Comparison of ENCODE assay signal across 1 cellular context in the genomic region with DNA sequence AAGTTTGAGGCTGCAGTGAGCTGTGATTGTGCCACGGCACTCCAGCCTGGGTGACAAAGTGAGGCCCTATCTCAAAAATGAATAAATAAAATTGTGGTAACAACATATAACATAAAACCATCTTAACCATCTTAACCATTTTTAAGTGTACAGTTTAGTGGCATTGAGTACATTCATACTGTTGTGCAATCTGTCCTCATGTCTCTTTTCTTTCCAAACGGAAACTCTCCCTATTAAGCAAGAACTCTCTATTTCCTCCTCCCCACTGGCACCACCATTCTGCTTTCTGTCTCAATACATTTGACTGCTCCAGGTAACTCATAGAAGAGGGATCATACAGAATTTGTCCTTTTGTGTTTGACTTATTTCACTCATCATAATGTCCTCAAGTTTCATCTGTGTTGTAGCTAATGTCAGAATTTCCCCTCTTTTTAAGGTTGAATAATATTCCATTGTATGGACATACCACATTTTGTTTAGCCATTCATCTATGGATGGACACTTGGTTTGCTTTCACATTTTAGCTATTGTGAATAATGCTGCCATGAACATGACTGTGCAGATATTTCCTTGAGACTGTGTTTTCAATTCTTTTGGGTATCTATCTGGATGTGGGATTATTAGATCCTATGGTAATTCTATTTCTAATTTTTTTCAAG.
A peak's percentile ranks its signal among the peaks of the same experiment; 100 is the strongest.
TF ChIP-seq lines count a peak whose summit lies in the region.

No MANE protein-coding gene starts in this region.

TF ChIP-seq in IMR-90, 13 proteins besides CTCF, POLR2A, EP300 and RAD21:
- 0 out of 2 replicates have a peak, but pooled peaks have one; percentile 13 for TF ChIP-seq NFE2L2 (IDR thresholded peaks at IDR 0.05; ENCODE audit: low read depth, low read length)
- no peak for TF ChIP-seq MAFK (IDR thresholded peaks at IDR 0.05; ENCODE audit: low read depth, low read length)
- peak; percentile 80 for TF ChIP-seq CEBPB (IDR thresholded peaks at IDR 0.05; ENCODE audit: low read depth, low read length)
